Comparison of ENCODE assay signal across 8 cellular contexts in genomic region chr6:8063762-8064637, GRCh38. TPM values are rescaled to one million over a fixed set of nuclear protein-coding genes. Genes with fewer than 3 reads are reported as not detected.
DNase-seq lines count a peak whose midpoint lies in the region; ATAC-seq and TF ChIP-seq lines count a peak whose summit lies in the region.

BLOC1S5 (minus strand) TSS chr6:8064389; CDS start chr6:8064376, 13 bp downstream.

- H3K27ac ChIP-seq in prostate gland = peak within 1 kb of the TSS; percentile 83
- peak within 1 kb of the TSS; percentile 92 for H3K27ac ChIP-seq in urinary bladder (ENCODE audit: low read depth)

- no peaks in the 10 kb centered on the region for H3K27me3 Mint-ChIP-seq in T-helper 17 cell

- H3K4me3 Mint-ChIP-seq in T-helper 17 cell = peak within 1 kb of the TSS; percentile 95

- ATAC-seq in HG02885 (IDR thresholded peaks at IDR 0.05; ENCODE audit: poor library complexity, unreplicated experiment) (peak; percentile 86), T-helper 17 cell (peak; percentile 95), left ventricle myocardium superior (peak; percentile 98)

- peaks cover 18% of the 10 kb centered on the region for H3K4me1 Mint-ChIP-seq in T-helper 17 cell

- H3K36me3 ChIP-seq in prostate gland = no peaks in the 10 kb centered on the region
- H3K36me3 ChIP-seq in urinary bladder (ENCODE audit: insufficient read depth) = no peaks in the 10 kb centered on the region

- peak within 1 kb of the TSS; percentile 59 to 81 for H3K4me3 ChIP-seq in prostate gland
- H3K4me3 ChIP-seq in urinary bladder (ENCODE audit: low read depth, low read length) = peak within 1 kb of the TSS; percentile 54

- DNase-seq in NCI-H1694 treated with DMSO at 0.1 percent for 48 hours (lab: John Stamatoyannopoulos, UW) (peak; percentile 99), T-helper 17 cell (peak; percentile 91 to 92 (median 92)), amygdala (lab: John Stamatoyannopoulos, UW) (peak; percentile 35 to 96 (median 91)), left ventricle myocardium superior (peak; percentile 97), prostate gland (ENCODE audit: low spot score) (peak; percentile 96)

- H3K9me3 ChIP-seq in T-helper 17 cell (ENCODE audit: control insufficient read depth, low read length, poor library complexity, severe bottlenecking) (no peaks in the 10 kb centered on the region), prostate gland (no peaks in the 10 kb centered on the region)

- peak within 1 kb of the TSS; percentile 92 for H3K27ac Mint-ChIP-seq in T-helper 17 cell

- TF ChIP-seq CTCF in prostate gland (IDR thresholded peaks at IDR 0.05) = peak in 2 of 4 experiments; percentile 44

- H3K36me3 Mint-ChIP-seq in T-helper 17 cell (ENCODE audit: low read depth) = peaks cover 7% of the 10 kb centered on the region

- under 1% methylated on average over 33 of the region's 64 CpGs for WGBS in prostate gland
- under 1% methylated on average over 64 of the region's 64 CpGs for WGBS in urinary bladder

- TF ChIP-seq POLR2A in GM15510 (IDR thresholded peaks at IDR 0.05; ENCODE audit: borderline replicate concordance, extremely low read depth, insufficient read length) = peak; percentile 80
- peak; percentile 64 for TF ChIP-seq POLR2A in prostate gland (IDR thresholded peaks at IDR 0.05)

- H3K4me1 ChIP-seq in prostate gland (replicated peaks) = no peaks in the 10 kb centered on the region
- no peaks in the 10 kb centered on the region for H3K4me1 ChIP-seq in urinary bladder (ENCODE audit: insufficient read depth)

- H3K27me3 ChIP-seq in prostate gland (replicated peaks; ENCODE audit: insufficient read depth) = no peaks in the 10 kb centered on the region

- intact Hi-C loops in left ventricle myocardium superior (cut with micrococcal nuclease) = no loop called here
- intact Hi-C loops in prostate gland (cut with DNase I) = loop anchor here (2.0 kb wide), 1 partner anchor 39 kb away; the partner anchor contains the start of gene EEF1E1

RNA-seq across cellular contexts. Expression of gene BLOC1S5, which starts in this region (rescaled TPM):
- total RNA-seq in T-helper 17 cell (10 to 100 TPM; 10.8 to 11.7 TPM), left ventricle myocardium superior (10.3 TPM), prostate gland (10 to 100 TPM in 1 of 2 donors, 1 to 10 TPM in 1; 9.5 to 13.0 TPM), urinary bladder (33.7 TPM)
- 6.3 TPM for polyA plus RNA-seq in urinary bladder

Comparison
In these comparisons a context has a peak if more than half of its experiments do, and no peak if none do; other contexts are left out.
1. Peak in every context shown above with its lines: DNase-seq, ATAC-seq, H3K4me3 ChIP-seq and H3K27ac ChIP-seq.